Comparison of ENCODE assay signal across 8 cellular contexts in the genomic region with DNA sequence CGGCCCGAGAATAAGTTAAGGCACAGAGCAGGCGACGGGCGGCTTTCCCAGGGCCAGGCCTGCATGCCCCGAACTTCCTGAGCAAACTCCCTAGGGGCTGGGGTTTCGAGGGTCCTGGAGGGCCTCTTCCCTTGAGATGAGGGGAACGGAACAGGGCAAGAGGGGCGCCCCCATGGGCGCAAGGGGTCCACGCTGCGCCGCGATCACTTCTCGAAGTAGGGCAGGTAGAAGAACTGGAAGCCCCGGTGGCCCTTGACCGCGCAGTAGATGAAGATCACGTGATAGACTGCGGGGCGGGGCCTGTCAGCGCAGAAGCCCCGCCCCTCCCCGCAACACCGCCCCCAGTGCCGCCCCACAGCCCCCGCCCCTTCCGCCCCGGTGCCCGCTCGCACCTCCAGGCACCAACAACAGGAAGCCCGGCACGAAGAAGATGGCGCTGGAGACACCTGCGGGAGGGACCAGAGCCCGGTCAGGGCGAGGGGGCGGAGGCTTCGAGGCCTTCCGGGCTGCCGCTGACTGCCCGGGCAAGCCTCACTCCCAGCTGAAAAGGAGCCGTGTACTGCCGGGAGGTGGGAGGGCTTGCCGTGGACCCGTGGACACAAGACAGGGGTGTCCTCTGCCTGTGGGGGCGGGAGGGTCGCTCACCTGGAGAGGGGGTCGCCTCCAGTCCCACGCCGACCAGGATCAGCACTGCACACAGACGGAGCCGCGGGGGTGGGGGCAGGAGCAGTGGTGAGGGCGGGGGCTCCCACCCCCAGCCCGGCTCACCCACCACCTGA. TPM values are rescaled to one million over a fixed set of nuclear protein-coding genes. Genes with fewer than 3 reads are reported as not detected.
DNase-seq lines count a peak whose midpoint lies in the region; ATAC-seq and TF ChIP-seq lines count a peak whose summit lies in the region.

No MANE protein-coding gene starts in this region.

- H3K27me3 Mint-ChIP-seq in activated CD4-positive, alpha-beta T cell treated with anti-CD3 and anti-CD28 coated beads for 36 hours, result no peaks in the 10 kb centered on the region

- peak overlapping the region; percentile 84 for H3K4me3 Mint-ChIP-seq in activated CD4-positive, alpha-beta T cell treated with anti-CD3 and anti-CD28 coated beads for 36 hours

- DNase-seq in NCI-H2196 treated with DMSO at 0.1 percent for 48 hours (lab: John Stamatoyannopoulos, UW; ENCODE audit: unreplicated experiment) (peak; percentile 87), left kidney (ENCODE audit: low read depth, low spot score) (peak; percentile 96)
- DNase-seq in activated CD4-positive, alpha-beta T cell treated with anti-CD3 and anti-CD28 coated beads for 36 hours, result peak; percentile 97
- peak; percentile 89 for DNase-seq in stimulated activated CD4-positive, alpha-beta T cell treated with anti-CD3 and anti-CD28 coated beads, Interleukin-1b, Interleukin-23, amount 100 ng/mL, for 4 hours (ENCODE audit: low read depth in 2 of 2)

- peak overlapping the region; percentile 94 for H3K27ac Mint-ChIP-seq in activated CD4-positive, alpha-beta T cell treated with anti-CD3 and anti-CD28 coated beads for 36 hours

- peak; percentile 77 for TF ChIP-seq POLR2A in GM15510 (IDR thresholded peaks at IDR 0.05; ENCODE audit: borderline replicate concordance, extremely low read depth, insufficient read length)

- peaks cover 29% of the 10 kb centered on the region for H3K4me1 Mint-ChIP-seq in activated CD4-positive, alpha-beta T cell treated with anti-CD3 and anti-CD28 coated beads for 36 hours

- CTCF ChIA-PET in activated CD4-positive, alpha-beta T cell treated with anti-CD3 and anti-CD28 coated beads for 36 hours (lab: Charles Lee), result interaction anchor here (0.6 to 1.2 kb wide), 5 partner anchors 9 to 43 kb away, joined by 3 to 5 read pairs (median 4); a partner anchor contains a TSS

- no peaks in the 10 kb centered on the region for H3K9me3 Mint-ChIP-seq in activated CD4-positive, alpha-beta T cell treated with anti-CD3 and anti-CD28 coated beads for 36 hours (ENCODE audit: low read depth)

- peak overlapping the region; percentile 93 for H3K27ac ChIP-seq in cingulate gyrus (ENCODE audit: low read depth, low read length)

- intact Hi-C loops in activated CD4-positive, alpha-beta T cell treated with anti-CD3 and anti-CD28 coated beads for 36 hours (cut with DNase I, micrococcal nuclease), result loop anchor here (1.0 to 5.0 kb wide), 10 partner anchors 18 to 111 kb away; a partner anchor contains a TSS

- ATAC-seq in HG03025 (IDR thresholded peaks at IDR 0.05; ENCODE audit: low FRiP score, unreplicated experiment) (peak; percentile 36), GM19455 (IDR thresholded peaks at IDR 0.05; ENCODE audit: unreplicated experiment) (no peak)
- ATAC-seq in activated CD4-positive, alpha-beta T cell treated with anti-CD3 and anti-CD28 coated beads for 36 hours, result peak; percentile 84

- POLR2A ChIA-PET in activated CD4-positive, alpha-beta T cell treated with anti-CD3 and anti-CD28 coated beads for 36 hours (lab: Charles Lee), result interaction anchor here (0.5 to 1.2 kb wide), 2 partner anchors 63 to 843 kb away, joined by 4 read pairs; a partner anchor contains a TSS

- H3K36me3 Mint-ChIP-seq in activated CD4-positive, alpha-beta T cell treated with anti-CD3 and anti-CD28 coated beads for 36 hours (ENCODE audit: low read depth), result peaks cover 9% of the 10 kb centered on the region

RNA-seq across cellular contexts. Expression of a gene that starts 4.5 kb away (rescaled TPM):
- total RNA-seq in activated CD4-positive, alpha-beta T cell treated with anti-CD3 and anti-CD28 coated beads for 36 hours, result 10 to 100 TPM; 69.9 to 74.7 TPM

RNA-seq across cellular contexts. Expression of a gene that starts 9.4 kb away (rescaled TPM):
- total RNA-seq in activated CD4-positive, alpha-beta T cell treated with anti-CD3 and anti-CD28 coated beads for 36 hours, result under 1 TPM; 0.37 to 0.46 TPM

RNA-seq across cellular contexts. Expression of a gene that starts 12.1 kb away (rescaled TPM):
- not detected for total RNA-seq in activated CD4-positive, alpha-beta T cell treated with anti-CD3 and anti-CD28 coated beads for 36 hours

RNA-seq across cellular contexts. Expression of a gene that starts 18.2 kb away (rescaled TPM):
- 100 to 1,000 TPM; 142 to 144 TPM for total RNA-seq in activated CD4-positive, alpha-beta T cell treated with anti-CD3 and anti-CD28 coated beads for 36 hours

RNA-seq across cellular contexts. Expression of a gene that starts 21.3 kb away (rescaled TPM):
- 100 to 1,000 TPM; 178 to 285 TPM for total RNA-seq in activated CD4-positive, alpha-beta T cell treated with anti-CD3 and anti-CD28 coated beads for 36 hours
